In the genomic region with DNA sequence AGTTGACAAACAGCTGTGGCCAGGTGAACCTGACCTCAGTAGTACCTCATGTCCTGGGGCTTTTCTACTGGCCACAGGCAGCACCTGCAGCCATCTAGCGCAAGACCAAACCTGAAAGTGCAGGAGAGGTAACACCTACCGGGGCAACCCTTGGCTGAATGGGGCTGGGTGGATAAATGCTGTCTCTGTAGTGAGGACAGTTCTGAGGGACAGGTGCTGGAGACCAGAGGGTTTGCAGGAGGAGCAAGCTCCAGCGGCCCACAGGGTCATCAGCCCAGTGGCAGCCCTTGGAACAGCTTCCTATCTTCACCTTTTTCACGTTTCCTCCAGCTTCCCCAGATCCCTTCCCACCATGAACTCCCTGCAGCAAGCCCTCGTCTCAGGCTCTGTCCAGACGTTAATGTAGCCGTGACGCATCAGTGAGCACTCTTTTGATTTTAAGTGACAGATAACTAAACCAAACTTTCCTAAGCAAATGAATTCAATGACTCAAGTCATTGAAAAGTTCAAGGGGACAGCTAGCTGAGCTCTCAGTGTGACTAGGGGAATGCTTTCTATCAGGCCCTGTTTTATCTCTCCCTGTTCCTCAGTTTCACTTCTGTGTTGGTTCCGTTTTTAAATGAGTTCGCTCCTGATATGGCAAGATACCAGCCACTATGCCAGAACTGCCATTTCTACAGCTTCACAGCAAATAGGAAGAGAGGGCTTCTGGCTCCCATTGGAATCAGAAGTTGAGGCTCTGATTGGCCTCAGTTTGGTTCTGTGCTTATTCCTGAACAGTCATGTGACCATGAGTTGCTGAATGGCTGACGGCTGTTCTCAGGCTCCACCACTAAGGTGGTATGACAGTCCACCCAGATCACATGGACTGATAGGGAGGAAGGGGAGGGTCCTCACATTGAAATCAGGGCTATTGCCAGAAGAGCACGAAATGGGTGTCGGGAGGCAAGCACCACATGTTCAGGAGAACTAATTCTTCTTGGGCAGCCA, we compare ENCODE assay signal across 19 cellular contexts. TPM values are rescaled to one million over a fixed set of nuclear protein-coding genes. Genes with fewer than 3 reads are reported as not detected.
DNase-seq lines count a peak whose midpoint lies in the region; ATAC-seq and TF ChIP-seq lines count a peak whose summit lies in the region.
"Had no signal": no experiment of that assay in that cellular context is flagged by ENCODE, and none has a peak within 500 bp of the region (broad histone marks: within the 10 kb centered on the region; RNA-seq: fewer than 3 reads in every experiment).

No MANE protein-coding gene starts in this region.

- no peaks in the 10 kb centered on the region for H3F3A ChIP-seq in OCI-LY1 (ENCODE audit: insufficient read depth, low read length)
- 0 out of 2 replicates have a peak, but pooled peaks cover 6% of the 10 kb centered on the region for H3F3A ChIP-seq in GM23248 (ENCODE audit: insufficient read depth)

- H3K27me3 ChIP-seq in OCI-LY1 (ENCODE audit: insufficient read depth, low read length): 0 out of 2 replicates have a peak, but pooled peaks cover 3% of the 10 kb centered on the region
- H3K27me3 ChIP-seq in GM23248 (replicated peaks; ENCODE audit: insufficient read depth): no peaks in the 10 kb centered on the region
- H3K27me3 ChIP-seq: BLaER1 treated with 17β-estradiol and CSF1 and Interleukin-3, amounts not matched to agents 10 nM and 100 nM had no signal

- H3K4me2 ChIP-seq in OCI-LY1 (ENCODE audit: low read length): peak overlapping the region; percentile 7; the same call in 1 of the 2 replicates
- no peak overlapping the region for H3K4me2 ChIP-seq in GM23248 (ENCODE audit: unreplicated experiment)
- H3K4me2 ChIP-seq: BLaER1 treated with 17β-estradiol and CSF1 and Interleukin-3, amounts not matched to agents 10 nM and 100 nM had no signal

- no peaks in the 10 kb centered on the region for H3K36me3 ChIP-seq in OCI-LY1 (ENCODE audit: insufficient read depth, low read length)
- no peaks in the 10 kb centered on the region for H3K36me3 ChIP-seq in GM23248 (ENCODE audit: low read depth)
- H3K36me3 ChIP-seq: BLaER1 treated with 17β-estradiol and CSF1 and Interleukin-3, amounts not matched to agents 10 nM and 100 nM; tibial artery had no signal

- peak overlapping the region; percentile 50 for H3K4me3 Mint-ChIP-seq in memory B cell
- no peak overlapping the region for H3K4me3 Mint-ChIP-seq in activated CD8-positive, alpha-beta T cell treated with anti-CD3 and anti-CD28 coated beads, Interleukin-2, amount 10 ng/mL, durations not matched to agents 7 days and 5 days
- H3K4me3 Mint-ChIP-seq: activated naive CD8-positive, alpha-beta T cell treated with anti-CD3 and anti-CD28 coated beads for 36 hours; naive thymus-derived CD4-positive, alpha-beta T cell had no signal

- WGBS in GM23248 (ENCODE audit: low coverage in 1 of 2, low lambda C conversion rate in 2 of 2, missing lambda C conversion rate in 2 of 2), 2 experiments: 88 to 90% methylated on average over 13 of the region's 13 CpGs

- peaks cover 12% of the 10 kb centered on the region for H3K4me1 Mint-ChIP-seq in memory B cell
- H3K4me1 Mint-ChIP-seq in activated CD8-positive, alpha-beta T cell treated with anti-CD3 and anti-CD28 coated beads, Interleukin-2, amount 10 ng/mL, durations not matched to agents 7 days and 5 days (ENCODE audit: low read depth): no peaks in the 10 kb centered on the region

- H3K9ac ChIP-seq in OCI-LY1 (ENCODE audit: low read length) (no peak overlapping the region), GM23248 (no peak overlapping the region)
- H3K9ac ChIP-seq: BLaER1 treated with 17β-estradiol and CSF1 and Interleukin-3, amounts not matched to agents 10 nM and 100 nM had no signal

- TF ChIP-seq CTCF in OCI-LY1 (IDR thresholded peaks at IDR 0.05; ENCODE audit: low read length): no peak

- no peak overlapping the region for H2AFZ ChIP-seq in OCI-LY1 (ENCODE audit: low read length)
- H2AFZ ChIP-seq in GM23248: no peak overlapping the region

- H3K4me1 ChIP-seq in OCI-LY1 (ENCODE audit: insufficient read depth, low read length, severe bottlenecking) (no peaks in the 10 kb centered on the region), GM23248 (ENCODE audit: insufficient read depth) (peaks cover 8% of the 10 kb centered on the region)
- H3K4me1 ChIP-seq: BLaER1 treated with 17β-estradiol and CSF1 and Interleukin-3, amounts not matched to agents 10 nM and 100 nM; tibial artery had no signal

- peak overlapping the region; percentile 11 for H3K27ac Mint-ChIP-seq in memory B cell
- no peak overlapping the region for H3K27ac Mint-ChIP-seq in activated CD8-positive, alpha-beta T cell treated with anti-CD3 and anti-CD28 coated beads, Interleukin-2, amount 10 ng/mL, durations not matched to agents 7 days and 5 days
- H3K27ac Mint-ChIP-seq: activated naive CD8-positive, alpha-beta T cell treated with anti-CD3 and anti-CD28 coated beads for 36 hours; naive thymus-derived CD4-positive, alpha-beta T cell had no signal

- peaks cover 1% of the 10 kb centered on the region for H3K27me3 Mint-ChIP-seq in memory B cell
- peaks cover 14% of the 10 kb centered on the region for H3K27me3 Mint-ChIP-seq in activated CD8-positive, alpha-beta T cell treated with anti-CD3 and anti-CD28 coated beads, Interleukin-2, amount 10 ng/mL, durations not matched to agents 7 days and 5 days (ENCODE audit: low read depth)
- H3K27me3 Mint-ChIP-seq: activated naive CD8-positive, alpha-beta T cell treated with anti-CD3 and anti-CD28 coated beads for 36 hours had no signal

- H3K9me3 Mint-ChIP-seq in memory B cell: no peaks in the 10 kb centered on the region
- no peaks in the 10 kb centered on the region for H3K9me3 Mint-ChIP-seq in activated CD8-positive, alpha-beta T cell treated with anti-CD3 and anti-CD28 coated beads, Interleukin-2, amount 10 ng/mL, durations not matched to agents 7 days and 5 days (ENCODE audit: insufficient read depth)
- H3K9me3 Mint-ChIP-seq: activated naive CD8-positive, alpha-beta T cell treated with anti-CD3 and anti-CD28 coated beads for 36 hours; naive thymus-derived CD4-positive, alpha-beta T cell had no signal

- H4K20me1 ChIP-seq in OCI-LY1 (ENCODE audit: insufficient read depth, low read length) (no peaks in the 10 kb centered on the region), GM23248 (ENCODE audit: insufficient read depth) (no peaks in the 10 kb centered on the region)
- H4K20me1 ChIP-seq: BLaER1 treated with 17β-estradiol and CSF1 and Interleukin-3, amounts not matched to agents 10 nM and 100 nM had no signal

- CTCF ChIA-PET in activated CD8-positive, alpha-beta T cell treated with anti-CD3 and anti-CD28 coated beads, Interleukin-2, amount 10 ng/mL, durations not matched to agents 7 days and 5 days (lab: Charles Lee): interaction anchor here (1.2 kb wide), 1 partner anchor 92 kb away, joined by 6 read pairs; no protein-coding TSS in a partner anchor

- no peaks in the 10 kb centered on the region for H3K36me3 Mint-ChIP-seq in memory B cell
- H3K36me3 Mint-ChIP-seq in activated CD8-positive, alpha-beta T cell treated with anti-CD3 and anti-CD28 coated beads, Interleukin-2, amount 10 ng/mL, durations not matched to agents 7 days and 5 days (ENCODE audit: low read depth): no peaks in the 10 kb centered on the region
- H3K36me3 Mint-ChIP-seq: activated naive CD8-positive, alpha-beta T cell treated with anti-CD3 and anti-CD28 coated beads for 36 hours; naive thymus-derived CD4-positive, alpha-beta T cell had no signal

- no peaks in the 10 kb centered on the region for H3K79me2 ChIP-seq in OCI-LY1 (ENCODE audit: insufficient read depth, low read length)
- H3K79me2 ChIP-seq in GM23248 (ENCODE audit: insufficient read depth): no peaks in the 10 kb centered on the region

- H3K4me3 ChIP-seq in OCI-LY1 (ENCODE audit: low read depth, low read length, poor library complexity, severe bottlenecking) (no peak overlapping the region), GM23248 (no peak overlapping the region)
- H3K4me3 ChIP-seq: BLaER1 treated with 17β-estradiol and CSF1 and Interleukin-3, amounts not matched to agents 10 nM and 100 nM; tibial artery had no signal

- H3K9me3 ChIP-seq in OCI-LY1 (ENCODE audit: low read length): no peaks in the 10 kb centered on the region
- no peaks in the 10 kb centered on the region for H3K9me3 ChIP-seq in GM23248 (ENCODE audit: low read depth)
- H3K9me3 ChIP-seq: BLaER1 treated with 17β-estradiol and CSF1 and Interleukin-3, amounts not matched to agents 10 nM and 100 nM; tibial artery had no signal

- ATAC-seq in GM18511 (IDR thresholded peaks at IDR 0.05; ENCODE audit: unreplicated experiment) (peak; percentile 74), HG02798 (IDR thresholded peaks at IDR 0.05; ENCODE audit: poor library complexity, unreplicated experiment) (peak; percentile 45), memory B cell (ENCODE audit: low read depth) (peak; percentile 60), HG02938 (IDR thresholded peaks at IDR 0.05; ENCODE audit: unreplicated experiment) (no peak)
- ATAC-seq in activated CD8-positive, alpha-beta T cell treated with anti-CD3 and anti-CD28 coated beads, Interleukin-2, amount 10 ng/mL, durations not matched to agents 7 days and 5 days: no peak
- ATAC-seq: naive thymus-derived CD4-positive, alpha-beta T cell had no signal

- DNase-seq in memory B cell (ENCODE audit: low spot score in 2 of 2): no peak
- DNase-seq in GM23248: no peak
- no peak for DNase-seq in cerebellum (ENCODE audit: low spot score)
- DNase-seq in activated CD8-positive, alpha-beta T cell treated with anti-CD3 and anti-CD28 coated beads, Interleukin-2, amount 10 ng/mL, durations not matched to agents 7 days and 5 days: no peak
- DNase-seq: activated CD8-positive, alpha-beta memory T cell treated with anti-CD3 and anti-CD28 coated beads, Interleukin-2, amount 50 U/mL, for 48 hours; activated naive CD8-positive, alpha-beta T cell treated with anti-CD3 and anti-CD28 coated beads for 36 hours; effector memory CD4-positive, alpha-beta T cell; naive thymus-derived CD4-positive, alpha-beta T cell; NCI-H2107; NK-92 treated with Interleukin-12 subunit alpha and Interleukin-12 subunit beta, amount 100 ng/mL, for 24 hours; stimulated activated CD4-positive, alpha-beta T cell treated with anti-CD3 and anti-CD28 coated beads, Interleukin-2, amount 100 ng/mL, for 48 hours; tibial artery had no signal

- in situ Hi-C loops in GM23248 (cut with MboI): loop anchor here (5.0 to 25.0 kb wide), 3 partner anchors 98 to 608 kb away; partner anchors contain the start of gene ZNF217

- H3K27ac ChIP-seq in OCI-LY1 (ENCODE audit: low read depth, low read length, poor library complexity, severe bottlenecking): no peak overlapping the region
- H3K27ac ChIP-seq in GM23248: no peak overlapping the region
- H3K27ac ChIP-seq: BLaER1 treated with 17β-estradiol and CSF1 and Interleukin-3, amounts not matched to agents 10 nM and 100 nM; tibial artery had no signal

- POLR2A ChIA-PET in activated CD8-positive, alpha-beta T cell treated with anti-CD3 and anti-CD28 coated beads, Interleukin-2, amount 10 ng/mL, durations not matched to agents 7 days and 5 days (lab: Charles Lee): no interaction called here

- H3K9me2 ChIP-seq in OCI-LY1 (ENCODE audit: low read depth, low read length): no peaks in the 10 kb centered on the region
- no peaks in the 10 kb centered on the region for H3K9me2 ChIP-seq in GM23248 (ENCODE audit: insufficient read depth)

RNA-seq across cellular contexts. Expression of gene PFDN4, which starts 12.1 kb away (rescaled TPM):
- 64.5 and 70.9 TPM in 2 replicates for total RNA-seq in GM23248 (2014; rRNA removed; shearing (Covaris generic))
- polyA plus RNA-seq in GM23248 (2016; fragmentation: Nextera tagmentation; extraction: Ambion mirVana): 80.1 and 83.6 TPM in 2 replicates
- total RNA-seq in cerebellum: 56.1 TPM
- 10 to 100 TPM; 22.2 to 24.5 TPM for total RNA-seq in activated CD8-positive, alpha-beta T cell treated with anti-CD3 and anti-CD28 coated beads, Interleukin-2, amount 10 ng/mL, durations not matched to agents 7 days and 5 days

RNA-seq across cellular contexts. Expression of gene CYP24A1, which starts 22.0 kb away (rescaled TPM):
- total RNA-seq in GM23248 (2014; rRNA removed; shearing (Covaris generic)): 1.2 TPM in 1 of 2 replicates, not detected in the other
- polyA plus RNA-seq in GM23248 (2016; fragmentation: Nextera tagmentation; extraction: Ambion mirVana): 0.37 and 0.43 TPM in 2 replicates
- total RNA-seq in cerebellum: 1.1 TPM
- total RNA-seq in activated CD8-positive, alpha-beta T cell treated with anti-CD3 and anti-CD28 coated beads, Interleukin-2, amount 10 ng/mL, durations not matched to agents 7 days and 5 days: not detected
- total RNA-seq: activated naive CD8-positive, alpha-beta T cell treated with anti-CD3 and anti-CD28 coated beads for 36 hours; fibroblast of villous mesenchyme; liver had no signal
- polyA plus RNA-seq: liver; naive thymus-derived CD4-positive, alpha-beta T cell had no signal

Comparison
In these comparisons a context has a peak if more than half of its experiments do, and no peak if none do; other contexts are left out.
1. ATAC-seq: peak in GM18511 (single experiment), HG02798 (single experiment) and memory B cell (single experiment); none in HG02938 (single experiment) and activated CD8-positive, alpha-beta T cell treated with anti-CD3 and anti-CD28 coated beads, Interleukin-2, amount 10 ng/mL, durations not matched to agents 7 days and 5 days (single experiment).